1 cellular context compared by ENCODE assay signal in the genomic region with DNA sequence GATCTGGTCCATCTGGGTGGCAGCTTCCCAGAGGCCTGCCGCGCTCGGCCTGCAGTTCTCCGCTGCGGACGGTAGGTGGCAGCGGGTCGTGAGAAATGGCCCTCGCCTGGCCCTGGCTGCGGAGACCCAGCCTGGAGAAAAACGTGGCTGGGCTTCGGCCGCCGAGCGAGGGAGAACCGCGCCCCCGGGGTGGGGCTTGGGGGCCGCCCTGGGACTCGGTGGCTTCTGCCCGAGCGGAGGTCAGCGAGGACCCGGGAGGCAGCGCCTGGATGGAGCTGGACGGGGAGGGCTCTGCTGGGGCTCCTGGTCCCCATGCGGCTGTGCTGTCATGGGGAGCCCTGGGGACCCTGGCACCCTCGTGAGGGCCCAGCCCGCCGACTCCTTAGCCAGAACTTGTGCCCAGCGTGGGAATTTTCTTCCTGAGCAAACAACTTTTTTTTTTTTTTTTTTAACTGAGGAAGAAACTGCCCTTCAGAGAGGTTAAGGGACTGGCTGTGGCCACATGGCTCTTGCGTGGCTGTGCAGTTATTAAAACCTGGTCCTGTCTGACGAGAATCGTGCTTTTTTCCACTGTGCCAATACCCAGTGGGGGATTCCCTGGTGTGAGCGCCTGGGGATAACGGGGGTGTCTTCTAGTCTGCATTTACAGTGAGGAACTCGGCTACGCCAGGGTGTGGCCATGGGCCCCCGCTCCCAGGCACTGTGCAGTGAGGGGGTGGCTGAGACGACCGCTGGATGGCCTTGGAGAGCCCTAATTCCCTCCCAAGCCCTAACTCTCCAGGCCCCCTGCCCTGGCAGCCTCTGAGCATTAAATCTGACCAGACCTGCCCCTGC.
TF ChIP-seq lines count a peak whose summit lies in the region.

No MANE protein-coding gene starts in this region.

TF ChIP-seq in K562, 482 proteins besides CTCF, POLR2A, EP300 and RAD21 (continued from another document and continues in another):
- TF ChIP-seq ZBTB9 (CRISPR knock-in tag; IDR thresholded peaks at IDR 0.05) = 0 out of 2 replicates have a peak, but pooled peaks have one; percentile 35
- TF ChIP-seq EHMT2 (IDR thresholded peaks at IDR 0.05) = no peak
- TF ChIP-seq CCNT2 (IDR thresholded peaks at IDR 0.05; ENCODE audit: borderline replicate concordance, extremely low read depth, insufficient read length, low read depth, low read length) = peak; percentile 92
- no peak for TF ChIP-seq LEF1 (IDR thresholded peaks at IDR 0.05)
- TF ChIP-seq CBFA2T3 (IDR thresholded peaks at IDR 0.05) = no peak
- TF ChIP-seq MAFG (tag; conservative IDR thresholded peaks at IDR 0.05) = no peak
- peak; percentile 33 for TF ChIP-seq PCBP1 (IDR thresholded peaks at IDR 0.05; ENCODE audit: low read depth, low read length, poor library complexity, severe bottlenecking)
- no peak for TF ChIP-seq WHSC1 (IDR thresholded peaks at IDR 0.05; ENCODE audit: low read length)
- no peak for TF ChIP-seq ATF1 (CRISPR knock-in tag; IDR thresholded peaks at IDR 0.05)
- TF ChIP-seq ATF1 (tag; IDR thresholded peaks at IDR 0.05) = no peak
- TF ChIP-seq ETV1 (tag; conservative IDR thresholded peaks at IDR 0.05; ENCODE audit: low read depth) = no peak
- peak; percentile 85 for TF ChIP-seq CTBP1 (IDR thresholded peaks at IDR 0.05; ENCODE audit: borderline replicate concordance)
- TF ChIP-seq MED1 (CRISPR knock-in tag; IDR thresholded peaks at IDR 0.05; ENCODE audit: borderline replicate concordance) = no peak
- TF ChIP-seq TRIM28 (IDR thresholded peaks at IDR 0.05) = no peak
- no peak; the same call in 1 of the 2 replicates for TF ChIP-seq TARDBP (IDR thresholded peaks at IDR 0.05)
- no peak for TF ChIP-seq THRB (CRISPR knock-in tag; conservative IDR thresholded peaks at IDR 0.05)
- peak; percentile 72 for TF ChIP-seq SMARCB1 (IDR thresholded peaks at IDR 0.05; ENCODE audit: insufficient read length, low read depth)
- TF ChIP-seq ZNF384 (IDR thresholded peaks at IDR 0.05; ENCODE audit: low read depth, low read length) = peak; percentile 24; the same call in 1 of the 2 replicates
- TF ChIP-seq ZFPM2 (CRISPR knock-in tag; IDR thresholded peaks at IDR 0.05) = no peak
- TF ChIP-seq TBL1XR1 (IDR thresholded peaks at IDR 0.05; ENCODE audit: low read length in 2 of 2) = 0 out of 4 replicates have a peak, but pooled peaks of 1 of the 2 experiments have one; percentile 41
- no peak for TF ChIP-seq PHF20 (IDR thresholded peaks at IDR 0.05; ENCODE audit: partially characterized antibody)
- TF ChIP-seq TAF7 (tag; IDR thresholded peaks at IDR 0.05) = no peak
- no peak for TF ChIP-seq RFX7 (CRISPR knock-in tag; IDR thresholded peaks at IDR 0.05)
- no peak for TF ChIP-seq ZNF436 (CRISPR knock-in tag; IDR thresholded peaks at IDR 0.05)
- TF ChIP-seq CAMTA2 (CRISPR knock-in tag; conservative IDR thresholded peaks at IDR 0.05) = no peak
- no peak for TF ChIP-seq MECOM (CRISPR knock-in tag; IDR thresholded peaks at IDR 0.05)
- no peak; the same call in 1 of the 2 replicates for TF ChIP-seq SP1 (CRISPR knock-in tag; IDR thresholded peaks at IDR 0.05)
- no peak for TF ChIP-seq DIDO1 (tag; IDR thresholded peaks at IDR 0.05; ENCODE audit: low read depth)
- TF ChIP-seq RBFOX2 (IDR thresholded peaks at IDR 0.05; ENCODE audit: low read depth, low read length) = peak; percentile 56; the same call in 1 of the 2 replicates
- TF ChIP-seq ZNF609 (CRISPR knock-in tag; IDR thresholded peaks at IDR 0.05; ENCODE audit: borderline replicate concordance) = no peak
- TF ChIP-seq MCM7 (IDR thresholded peaks at IDR 0.05) = no peak
- no peak for TF ChIP-seq MEF2D (tag; conservative IDR thresholded peaks at IDR 0.05; ENCODE audit: low read depth)
- TF ChIP-seq ATF6 (CRISPR knock-in tag; IDR thresholded peaks at IDR 0.05) = no peak
- TF ChIP-seq ILK (tag; IDR thresholded peaks at IDR 0.05; ENCODE audit: borderline replicate concordance, low read depth) = no peak
- no peak for TF ChIP-seq HINFP (tag; conservative IDR thresholded peaks at IDR 0.05; ENCODE audit: low read depth)
- TF ChIP-seq RB1 (IDR thresholded peaks at IDR 0.05; ENCODE audit: low read depth) = peak; percentile 86
- no peak for TF ChIP-seq COPS2 (conservative IDR thresholded peaks at IDR 0.05)
- no peak for TF ChIP-seq ZBTB8A (IDR thresholded peaks at IDR 0.05; ENCODE audit: partially characterized antibody)
- no peak for TF ChIP-seq U2AF2 (optimal IDR thresholded peaks at IDR 0.05; ENCODE audit: low read depth, low read length)
- TF ChIP-seq TSC22D4 (tag; IDR thresholded peaks at IDR 0.05) = no peak
- TF ChIP-seq NBN (IDR thresholded peaks at IDR 0.05; ENCODE audit: low read depth) = no peak
- TF ChIP-seq RHOXF2B (CRISPR knock-in tag; conservative IDR thresholded peaks at IDR 0.05) = no peak
- no peak for TF ChIP-seq MIER1 (IDR thresholded peaks at IDR 0.05; ENCODE audit: low read depth)
- no peak for TF ChIP-seq MEF2A (IDR thresholded peaks at IDR 0.05; ENCODE audit: control insufficient read depth, low read depth, low read length)
- TF ChIP-seq PHTF2 (CRISPR knock-in tag; IDR thresholded peaks at IDR 0.05) = no peak
- peak; percentile 93 for TF ChIP-seq SMARCE1 (IDR thresholded peaks at IDR 0.05)
- no peak for TF ChIP-seq RREB1 (CRISPR knock-in tag; IDR thresholded peaks at IDR 0.05)
- TF ChIP-seq BCL6 (CRISPR knock-in tag; IDR thresholded peaks at IDR 0.05) = no peak
